Comparison of ENCODE assay signal across 3 cellular contexts in genomic region chrX:52220936-52221335, GRCh38.
TF ChIP-seq lines count a peak whose summit lies in the region.

No MANE protein-coding gene starts in this region.

TF ChIP-seq in A549, 52 proteins besides CTCF, POLR2A, EP300 and RAD21:
- TF ChIP-seq, protein P1, sequence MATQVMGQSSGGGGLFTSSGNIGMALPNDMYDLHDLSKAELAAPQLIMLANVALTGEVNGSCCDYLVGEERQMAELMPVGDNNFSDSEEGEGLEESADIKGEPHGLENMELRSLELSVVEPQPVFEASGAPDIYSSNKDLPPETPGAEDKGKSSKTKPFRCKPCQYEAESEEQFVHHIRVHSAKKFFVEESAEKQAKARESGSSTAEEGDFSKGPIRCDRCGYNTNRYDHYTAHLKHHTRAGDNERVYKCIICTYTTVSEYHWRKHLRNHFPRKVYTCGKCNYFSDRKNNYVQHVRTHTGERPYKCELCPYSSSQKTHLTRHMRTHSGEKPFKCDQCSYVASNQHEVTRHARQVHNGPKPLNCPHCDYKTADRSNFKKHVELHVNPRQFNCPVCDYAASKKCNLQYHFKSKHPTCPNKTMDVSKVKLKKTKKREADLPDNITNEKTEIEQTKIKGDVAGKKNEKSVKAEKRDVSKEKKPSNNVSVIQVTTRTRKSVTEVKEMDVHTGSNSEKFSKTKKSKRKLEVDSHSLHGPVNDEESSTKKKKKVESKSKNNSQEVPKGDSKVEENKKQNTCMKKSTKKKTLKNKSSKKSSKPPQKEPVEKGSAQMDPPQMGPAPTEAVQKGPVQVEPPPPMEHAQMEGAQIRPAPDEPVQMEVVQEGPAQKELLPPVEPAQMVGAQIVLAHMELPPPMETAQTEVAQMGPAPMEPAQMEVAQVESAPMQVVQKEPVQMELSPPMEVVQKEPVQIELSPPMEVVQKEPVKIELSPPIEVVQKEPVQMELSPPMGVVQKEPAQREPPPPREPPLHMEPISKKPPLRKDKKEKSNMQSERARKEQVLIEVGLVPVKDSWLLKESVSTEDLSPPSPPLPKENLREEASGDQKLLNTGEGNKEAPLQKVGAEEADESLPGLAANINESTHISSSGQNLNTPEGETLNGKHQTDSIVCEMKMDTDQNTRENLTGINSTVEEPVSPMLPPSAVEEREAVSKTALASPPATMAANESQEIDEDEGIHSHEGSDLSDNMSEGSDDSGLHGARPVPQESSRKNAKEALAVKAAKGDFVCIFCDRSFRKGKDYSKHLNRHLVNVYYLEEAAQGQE (IDR thresholded peaks at IDR 0.05), result peak; percentile 49
- TF ChIP-seq CEBPB (IDR thresholded peaks at IDR 0.05), result no peak
TF ChIP-seq in A549: peak in this region for 1.

TF ChIP-seq in HCT116, 20 proteins besides CTCF, POLR2A, EP300 and RAD21 (continued from another document):
- TF ChIP-seq, protein P1 (IDR thresholded peaks at IDR 0.05; ENCODE audit: low read depth), result 0 out of 2 replicates have a peak, but pooled peaks have one; percentile 8
TF ChIP-seq in HCT116: peak in this region for 1.

TF ChIP-seq in Ishikawa, 13 proteins besides CTCF, POLR2A, EP300 and RAD21:
- TF ChIP-seq, protein P1 (IDR thresholded peaks at IDR 0.05; ENCODE audit: low read depth), result peak; percentile 57; the same call in 1 of the 2 replicates
- TF ChIP-seq MAX (IDR thresholded peaks at IDR 0.05), result no peak
